ENCODE assay signal across 14 cellular contexts in genomic region chr17:4509923-4510614, GRCh38. TPM values are rescaled to one million over a fixed set of nuclear protein-coding genes. Genes with fewer than 3 reads are reported as not detected.
DNase-seq lines count a peak whose midpoint lies in the region; TF ChIP-seq lines count a peak whose summit lies in the region.
"Had no signal": no experiment of that assay in that cellular context is flagged by ENCODE, and none has a peak within 500 bp of the region (broad histone marks: within the 10 kb centered on the region; RNA-seq: fewer than 3 reads in every experiment).

No MANE protein-coding gene starts in this region.

- TF ChIP-seq CTCF in Loucy (conservative IDR thresholded peaks at IDR 0.05; ENCODE audit: low read length), result no peak

- no peak overlapping the region for H3K14ac ChIP-seq in mesenchymal stem cell (ENCODE audit: low read length in 2 of 2)

- DNase-seq in astrocyte of the hippocampus (ENCODE audit: low read depth, low spot score) (peak; percentile 46), immature natural killer cell (no peak), smooth muscle cell of the brain vasculature (ENCODE audit: low read depth, low spot score) (peak; percentile 43), mesenchymal stem cell (no peak), NCI-H1092 (lab: John Stamatoyannopoulos, UW) (no peak), cerebellar cortex (ENCODE audit: low spot score) (no peak), HT-29 (ENCODE audit: low spot score) (no peak)
- DNase-seq: BE2C, endodermal cell, GOT3 had no signal

- no peak overlapping the region for H3K23ac ChIP-seq in mesenchymal stem cell (ENCODE audit: low read length in 2 of 2)

- no peak overlapping the region for H3K4me3 ChIP-seq in Loucy (ENCODE audit: low read length, poor library complexity, severe bottlenecking)
- H3K4me3 ChIP-seq in mesenchymal stem cell (ENCODE audit: insufficient read depth in 1 of 2, low read depth in 1 of 2, low read length in 2 of 2), result no peak overlapping the region
- H3K4me3 ChIP-seq: skin epidermis had no signal

- peaks cover 30 to 33% of the 10 kb centered on the region in 2 donors for H3K4me1 Mint-ChIP-seq in immature natural killer cell

- no peak overlapping the region for H3K18ac ChIP-seq in mesenchymal stem cell (ENCODE audit: low read depth in 1 of 2, low read length in 2 of 2)

- no peak overlapping the region for H4K8ac ChIP-seq in mesenchymal stem cell (ENCODE audit: low read length)

- H3K36me3 ChIP-seq in Loucy (ENCODE audit: insufficient read depth, low read length) (no peaks in the 10 kb centered on the region; the same call in 1 of the 2 replicates), mesenchymal stem cell (ENCODE audit: control insufficient read depth in 1 of 2, insufficient read depth in 2 of 2, low read depth in 1 of 2, low read length in 2 of 2) (peaks cover 0 to 47% of the 10 kb centered on the region in 2 experiments)
- H3K36me3 ChIP-seq: BE2C had no signal

- H2BK5ac ChIP-seq in mesenchymal stem cell (ENCODE audit: low read depth, low read length, poor library complexity, severe bottlenecking), result no peak overlapping the region

- H3K9ac ChIP-seq in Loucy (ENCODE audit: low read depth, low read length, poor library complexity, severe bottlenecking), result no peak overlapping the region
- no peak overlapping the region for H3K9ac ChIP-seq in mesenchymal stem cell (ENCODE audit: low read length)

- H3K4me3 Mint-ChIP-seq in immature natural killer cell, result peak overlapping the region in 3 of 5 donors; percentile 27 to 61 (median 45)
- H3K4me3 Mint-ChIP-seq: endodermal cell had no signal

- no peak overlapping the region for H2AK5ac ChIP-seq in mesenchymal stem cell (ENCODE audit: low read length, severe bottlenecking)

- H2BK120ac ChIP-seq in mesenchymal stem cell (ENCODE audit: low read depth, low read length), result no peak overlapping the region

- no peak overlapping the region for H2BK12ac ChIP-seq in mesenchymal stem cell (ENCODE audit: low read length in 2 of 2)

- H3K79me1 ChIP-seq in mesenchymal stem cell (replicated peaks; ENCODE audit: low read length, poor library complexity, severe bottlenecking), result peaks cover 5% of the 10 kb centered on the region

- no peak overlapping the region for H2BK15ac ChIP-seq in mesenchymal stem cell (ENCODE audit: low read depth, poor library complexity, severe bottlenecking)

- H3K4me1 ChIP-seq in Loucy (ENCODE audit: insufficient read depth, low read length, poor library complexity, severe bottlenecking) (peaks cover 39% of the 10 kb centered on the region), mesenchymal stem cell (ENCODE audit: control insufficient read depth, insufficient read depth, low read depth, low read length) (peaks cover 20% of the 10 kb centered on the region)
- H3K4me1 ChIP-seq: BE2C had no signal

- no peak overlapping the region for H3K4ac ChIP-seq in mesenchymal stem cell (ENCODE audit: low read depth in 1 of 2, low read length in 2 of 2)

- H2AFZ ChIP-seq in Loucy (ENCODE audit: low read length) (no peak overlapping the region), mesenchymal stem cell (ENCODE audit: low read depth, low read length) (no peak overlapping the region)

- H4K91ac ChIP-seq in mesenchymal stem cell (ENCODE audit: low read length), result no peak overlapping the region

- no peaks in the 10 kb centered on the region for H3K9me3 ChIP-seq in Loucy (ENCODE audit: insufficient read depth, low read depth, low read length)
- H3K9me3 ChIP-seq in mesenchymal stem cell (ENCODE audit: control insufficient read depth, low read length), result no peaks in the 10 kb centered on the region
- H3K9me3 ChIP-seq: BE2C had no signal

- no peaks in the 10 kb centered on the region for H3F3A ChIP-seq in Loucy (ENCODE audit: low read depth)

- no peaks in the 10 kb centered on the region for H3K36me3 Mint-ChIP-seq in immature natural killer cell

- H3K4me2 ChIP-seq in Loucy (ENCODE audit: low read depth, low read length, poor library complexity, severe bottlenecking) (peak overlapping the region; percentile 50), mesenchymal stem cell (ENCODE audit: low read length, poor library complexity, severe bottlenecking) (no peak overlapping the region)

- no peaks in the 10 kb centered on the region for H3K27me3 ChIP-seq in Loucy (ENCODE audit: insufficient read depth, low read length, poor library complexity, severe bottlenecking)
- H3K27me3 ChIP-seq in mesenchymal stem cell (ENCODE audit: control insufficient read depth in 1 of 2, insufficient read depth in 1 of 2, low read length in 2 of 2), result peaks cover 25 to 54% of the 10 kb centered on the region in 2 experiments
- H3K27me3 ChIP-seq: BE2C had no signal

- peaks cover 2 to 7% (median 7%) of the 10 kb centered on the region in 3 donors for H3K27me3 Mint-ChIP-seq in immature natural killer cell (ENCODE audit: low read depth in 3 of 3)

- H3K9me2 ChIP-seq in Loucy (replicated peaks; ENCODE audit: low read depth, low read length), result no peaks in the 10 kb centered on the region

- no peaks in the 10 kb centered on the region for H3K9me3 Mint-ChIP-seq in immature natural killer cell
- H3K9me3 Mint-ChIP-seq: endodermal cell had no signal

- peak overlapping the region in 1 of 6 donors; percentile 26 for H3K27ac Mint-ChIP-seq in immature natural killer cell
- H3K27ac Mint-ChIP-seq: endodermal cell had no signal

- WGBS in mesenchymal stem cell, result 88% methylated on average over 21 of the region's 21 CpGs

- peaks cover 6% of the 10 kb centered on the region for H4K20me1 ChIP-seq in Loucy (ENCODE audit: insufficient read depth, low read length, poor library complexity, severe bottlenecking)

- peaks cover 58% of the 10 kb centered on the region; the same call in 1 of the 2 replicates for H3K79me2 ChIP-seq in Loucy (ENCODE audit: insufficient read depth, low read length)

- H3K27ac ChIP-seq in mesenchymal stem cell (ENCODE audit: low read length, poor library complexity, severe bottlenecking), result no peak overlapping the region

RNA-seq across cellular contexts. Expression of gene SPNS2, which starts 11.4 kb away (rescaled TPM):
- polyA plus RNA-seq in immature natural killer cell, result under 1 TPM in 1 of 3 donors, not detected in 2; 0.26 TPM
- polyA plus RNA-seq in mesenchymal stem cell (2013, experiment 1 of 2), result 0.01 TPM
- polyA plus RNA-seq in mesenchymal stem cell (2013, experiment 2 of 2), result not detected
- 172 and 193 TPM in 2 replicates for total RNA-seq in HT-29 (2014; rRNA removed; shearing (Covaris generic))

RNA-seq across cellular contexts. Expression of gene MYBBP1A, which starts 45.1 kb away (rescaled TPM):
- 10 to 100 TPM in 1 of 3 donors, 1 to 10 TPM in 2; 3.5 to 21.9 (median 7.2) TPM for polyA plus RNA-seq in immature natural killer cell
- polyA plus RNA-seq in mesenchymal stem cell (2013, experiment 1 of 2), result 20.8 TPM
- 19.7 TPM for polyA plus RNA-seq in mesenchymal stem cell (2013, experiment 2 of 2)
- total RNA-seq in HT-29 (2014; rRNA removed; shearing (Covaris generic)), result 136 and 177 TPM in 2 replicates

RNA-seq across cellular contexts. Expression of gene GGT6, which starts 50.3 kb away (rescaled TPM):
- not detected for polyA plus RNA-seq in immature natural killer cell
- not detected for polyA plus RNA-seq in mesenchymal stem cell (2013, experiment 1 of 2)
- polyA plus RNA-seq in mesenchymal stem cell (2013, experiment 2 of 2), result not detected
- total RNA-seq in HT-29 (2014; rRNA removed; shearing (Covaris generic)), result 4.8 and 7.0 TPM in 2 replicates
- total RNA-seq: endodermal cell, mononuclear cell, NCI-H460 had no signal

Comparison
In these comparisons a context has a peak if more than half of its experiments do, and no peak if none do; other contexts are left out.
1. DNase-seq: peak in astrocyte of the hippocampus (single experiment) and smooth muscle cell of the brain vasculature (single experiment); none in immature natural killer cell (0 of 3), mesenchymal stem cell (single experiment), NCI-H1092 (single experiment), cerebellar cortex (single experiment) and HT-29 (single experiment).